Comparison of ENCODE assay signal across 12 cellular contexts in the genomic region with DNA sequence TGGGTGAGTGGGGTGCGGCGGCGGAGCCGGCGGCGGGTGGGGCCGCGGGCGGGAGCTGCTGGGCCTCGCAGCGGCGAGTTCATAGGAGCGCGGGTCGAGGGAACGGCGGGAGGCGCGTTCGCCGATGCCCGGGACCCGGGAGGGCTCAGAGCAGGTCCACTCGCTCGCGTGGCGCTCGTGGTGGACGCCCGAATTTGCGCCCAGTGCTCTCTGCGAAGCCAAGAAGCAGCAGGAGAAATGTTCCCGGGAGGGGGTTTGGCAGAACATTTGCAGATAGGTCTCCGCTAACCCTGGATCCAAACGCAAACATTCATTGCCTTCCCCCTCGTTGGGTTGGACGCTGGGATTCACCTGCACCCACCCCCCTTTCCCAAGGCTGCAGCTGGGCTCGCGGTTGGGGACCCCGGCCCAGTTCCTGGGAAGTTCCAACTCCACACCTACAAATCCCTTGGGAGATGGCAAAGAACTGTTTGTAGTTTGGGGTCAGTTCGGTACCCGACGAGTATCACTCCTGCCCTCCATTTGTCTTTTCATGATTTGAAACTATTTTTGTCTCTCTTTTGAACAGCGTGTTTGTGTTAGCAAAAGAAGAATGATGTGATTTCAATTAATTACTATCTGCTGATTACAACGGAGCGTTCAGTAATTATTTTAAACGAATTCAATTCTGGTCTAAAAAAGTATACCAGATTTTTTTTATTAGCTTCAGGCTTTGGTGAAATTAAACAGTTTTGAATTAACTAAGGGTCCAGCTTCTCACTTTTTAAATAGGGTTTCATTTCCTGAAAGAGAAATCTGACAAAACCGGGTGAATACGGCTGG. TPM values are rescaled to one million over a fixed set of nuclear protein-coding genes. Genes with fewer than 3 reads are reported as not detected.
DNase-seq lines count a peak whose midpoint lies in the region; ATAC-seq and TF ChIP-seq lines count a peak whose summit lies in the region.
"Had no signal": no experiment of that assay in that cellular context is flagged by ENCODE, and none has a peak within 500 bp of the region (broad histone marks: within the 10 kb centered on the region; RNA-seq: fewer than 3 reads in every experiment).

No MANE protein-coding gene starts in this region.

- H3K27me3 ChIP-seq in lower lobe of right lung (ENCODE audit: low read depth): peaks cover 76% of the 10 kb centered on the region

- in situ Hi-C loops in astrocyte of the cerebellum (cut with HindIII; ENCODE audit: low sequenced_read_pairs): no loop called here

- peak; percentile 6 to 17 for ATAC-seq in lower lobe of right lung
- no peak for ATAC-seq in stimulated activated effector memory CD8-positive, alpha-beta T cell treated with anti-CD3 and anti-CD28 coated beads, Interleukin-12 subunit alpha, Interleukin-12 subunit beta, amount 100 ng/mL, for 72 hours
- no peak for ATAC-seq in HG03442 (IDR thresholded peaks at IDR 0.05; ENCODE audit: unreplicated experiment)
- ATAC-seq in HG03159 (IDR thresholded peaks at IDR 0.05; ENCODE audit: unreplicated experiment): no peak

- no peaks in the 10 kb centered on the region for H3K36me3 ChIP-seq in lower lobe of right lung

- no peak for TF ChIP-seq CTCF in astrocyte of the cerebellum (IDR thresholded peaks at IDR 0.05; ENCODE audit: low read depth, low read length, missing control alignments)
- TF ChIP-seq CTCF in lower lobe of right lung (IDR thresholded peaks at IDR 0.05): no peak

- H3K4me1 ChIP-seq in lower lobe of right lung: peaks cover 30% of the 10 kb centered on the region

- intact Hi-C loops in lower lobe of right lung (cut with DNase I): no loop called here

- H3K27me3 Mint-ChIP-seq in T-helper 2 cell treated with Interferon-gamma antibody and Interleukin-4, amounts not matched to agents 5 μg/mL and 100 μg/mL, for 36 hours (ENCODE audit: low read depth): peaks cover 73% of the 10 kb centered on the region

- no peak overlapping the region for H3K27ac Mint-ChIP-seq in T-helper 2 cell treated with Interferon-gamma antibody and Interleukin-4, amounts not matched to agents 5 μg/mL and 100 μg/mL, for 36 hours
- H3K27ac Mint-ChIP-seq in stimulated activated effector memory CD8-positive, alpha-beta T cell treated with anti-CD3 and anti-CD28 coated beads, Interleukin-12 subunit alpha, Interleukin-12 subunit beta, amount 100 ng/mL, for 72 hours: no peak overlapping the region

- DNase-seq in T-helper 2 cell treated with Interferon-gamma antibody and Interleukin-4, amounts not matched to agents 5 μg/mL and 100 μg/mL, for 36 hours (ENCODE audit: low spot score): no peak
- DNase-seq in T-helper 2 cell (no peak), astrocyte of the cerebellum (ENCODE audit: low read depth) (no peak), lower lobe of right lung (no peak), UCSD-AML1 (lab: John Stamatoyannopoulos, UW; ENCODE audit: unreplicated experiment) (no peak)
- no peak for DNase-seq in stimulated activated effector memory CD8-positive, alpha-beta T cell treated with anti-CD3 and anti-CD28 coated beads, Interleukin-12 subunit alpha, Interleukin-12 subunit beta, amount 100 ng/mL, for 72 hours (ENCODE audit: low spot score in 2 of 2)
- DNase-seq: IMR-90, NCI-H2171 had no signal

- no peaks in the 10 kb centered on the region for H3K9me3 ChIP-seq in lower lobe of right lung

- no peaks in the 10 kb centered on the region for H3K36me3 Mint-ChIP-seq in T-helper 2 cell treated with Interferon-gamma antibody and Interleukin-4, amounts not matched to agents 5 μg/mL and 100 μg/mL, for 36 hours (ENCODE audit: low read depth)
- no peaks in the 10 kb centered on the region for H3K36me3 Mint-ChIP-seq in stimulated activated effector memory CD8-positive, alpha-beta T cell treated with anti-CD3 and anti-CD28 coated beads, Interleukin-12 subunit alpha, Interleukin-12 subunit beta, amount 100 ng/mL, for 72 hours

- peak overlapping the region; percentile 49 for H3K4me3 ChIP-seq in astrocyte of the cerebellum (ENCODE audit: low read depth, low read length)
- H3K4me3 ChIP-seq in lower lobe of right lung: peak overlapping the region; percentile 70

- H3K9me3 Mint-ChIP-seq in T-helper 2 cell treated with Interferon-gamma antibody and Interleukin-4, amounts not matched to agents 5 μg/mL and 100 μg/mL, for 36 hours: no peaks in the 10 kb centered on the region
- H3K9me3 Mint-ChIP-seq in stimulated activated effector memory CD8-positive, alpha-beta T cell treated with anti-CD3 and anti-CD28 coated beads, Interleukin-12 subunit alpha, Interleukin-12 subunit beta, amount 100 ng/mL, for 72 hours: no peaks in the 10 kb centered on the region

- H3K4me1 Mint-ChIP-seq in T-helper 2 cell treated with Interferon-gamma antibody and Interleukin-4, amounts not matched to agents 5 μg/mL and 100 μg/mL, for 36 hours (ENCODE audit: low read depth): peaks cover 3% of the 10 kb centered on the region
- H3K4me1 Mint-ChIP-seq in stimulated activated effector memory CD8-positive, alpha-beta T cell treated with anti-CD3 and anti-CD28 coated beads, Interleukin-12 subunit alpha, Interleukin-12 subunit beta, amount 100 ng/mL, for 72 hours: peaks cover 6% of the 10 kb centered on the region

- H3K27ac ChIP-seq in lower lobe of right lung: no peak overlapping the region

- peak overlapping the region; percentile 21 for H3K4me3 Mint-ChIP-seq in T-helper 2 cell treated with Interferon-gamma antibody and Interleukin-4, amounts not matched to agents 5 μg/mL and 100 μg/mL, for 36 hours
- H3K4me3 Mint-ChIP-seq in stimulated activated effector memory CD8-positive, alpha-beta T cell treated with anti-CD3 and anti-CD28 coated beads, Interleukin-12 subunit alpha, Interleukin-12 subunit beta, amount 100 ng/mL, for 72 hours: peak overlapping the region; percentile 78

RNA-seq across cellular contexts. Expression of a gene that starts 2.3 kb away (rescaled TPM):
- 7.8 TPM for total RNA-seq in lower lobe of right lung
- total RNA-seq: G401 had no signal

RNA-seq across cellular contexts. Expression of a gene that starts 58.1 kb away (rescaled TPM):
- total RNA-seq in lower lobe of right lung: 44.0 TPM
- total RNA-seq: dermis blood vessel endothelial cell, IMR-90 had no signal

Comparison
In these comparisons a context has a peak if more than half of its experiments do, and no peak if none do; other contexts are left out.
1. ATAC-seq: peak in lower lobe of right lung (2 of 2); none in stimulated activated effector memory CD8-positive, alpha-beta T cell treated with anti-CD3 and anti-CD28 coated beads, Interleukin-12 subunit alpha, Interleukin-12 subunit beta, amount 100 ng/mL, for 72 hours (single experiment), HG03442 (single experiment) and HG03159 (single experiment).